Comparison of ENCODE assay signal across 8 cellular contexts in the genomic region with DNA sequence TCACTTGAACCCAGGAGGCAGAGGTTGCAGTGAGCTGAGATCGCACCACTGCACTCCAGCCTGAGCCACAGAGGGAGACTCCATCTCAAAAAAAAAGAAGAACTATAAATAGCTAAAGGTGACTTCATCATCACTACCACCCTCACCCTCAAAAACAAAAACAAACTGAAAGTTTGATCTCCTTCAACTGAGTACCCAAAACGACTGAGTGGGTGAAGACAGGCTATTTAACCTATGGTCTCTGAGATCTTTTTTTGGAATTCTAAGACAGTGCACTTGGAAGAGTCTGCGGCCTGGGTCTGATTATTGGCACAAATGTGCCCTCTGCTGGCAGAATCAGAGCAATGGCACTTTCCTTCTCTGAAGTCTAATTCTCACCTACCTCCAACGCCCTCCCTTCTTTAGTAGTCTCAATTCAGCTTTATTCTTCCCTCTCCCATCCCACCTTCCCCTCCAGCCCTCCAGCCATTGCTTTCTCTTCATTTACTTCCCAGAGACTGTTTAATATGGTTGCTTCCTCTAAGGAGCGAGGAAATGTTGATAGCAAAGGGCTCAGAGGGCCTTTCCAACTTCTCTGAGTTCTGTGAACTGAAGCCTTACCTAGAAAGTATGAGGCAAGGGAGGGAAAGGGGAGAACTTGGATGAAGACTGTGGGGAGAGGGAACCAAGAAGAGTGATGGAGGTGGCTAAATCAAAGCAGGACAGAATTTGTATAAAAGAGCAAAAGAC. TPM values are rescaled to one million over a fixed set of nuclear protein-coding genes. Genes with fewer than 3 reads are reported as not detected.
DNase-seq lines count a peak whose midpoint lies in the region; ATAC-seq, FAIRE-seq and TF ChIP-seq lines count a peak whose summit lies in the region.

No MANE protein-coding gene starts in this region.

- H3K27me3 ChIP-seq in K562 (ENCODE audit: control insufficient read depth in 2 of 2, insufficient read depth in 2 of 2, low read length in 2 of 2) = peaks cover 12 to 14% of the 10 kb centered on the region in 2 experiments; a peak in 4 of 5 replicates
- H3K27me3 ChIP-seq in smooth muscle cell (ENCODE audit: low read depth) = no peaks in the 10 kb centered on the region

- no peaks in the 10 kb centered on the region for H3K79me2 ChIP-seq in K562 (ENCODE audit: control insufficient read depth, insufficient read depth, low read length)
- no peaks in the 10 kb centered on the region for H3K79me2 ChIP-seq in smooth muscle cell (ENCODE audit: low read depth)

- peak; percentile 99 to 100 for TF ChIP-seq RAD21 in K562 (CRISPR knock-in tag; conservative IDR thresholded peaks at IDR 0.05 in 1 of 2, IDR thresholded peaks at IDR 0.05 in 1 of 2)

- in situ Hi-C loops in ACHN (cut with HindIII; ENCODE audit: low pct_ligation_motif_present, low pct_unique_long_range_greater_than_20kb, low sequenced_read_pairs) = no loop called here
- in situ Hi-C loops in K562 (cut with MboI) = loop anchor here (5.0 kb wide), 2 partner anchors 117 to 392 kb away; partner anchors contain the start of gene MRPS16

- H3K9ac ChIP-seq in K562 (ENCODE audit: insufficient read depth in 1 of 2, low read depth in 2 of 2, low read length in 2 of 2) (no peak overlapping the region), smooth muscle cell (ENCODE audit: low read depth) (no peak overlapping the region)

- H3K27ac ChIP-seq in K562 (ENCODE audit: extremely low read depth, low read depth, low read length) (no peak overlapping the region), smooth muscle cell (ENCODE audit: low read depth) (no peak overlapping the region)

- H3K4me1 ChIP-seq in K562 (replicated peaks in 1 of 2; ENCODE audit: control insufficient read depth in 2 of 2, insufficient read depth in 2 of 2, low read length in 2 of 2) (peaks cover 16 to 28% of the 10 kb centered on the region in 2 experiments), smooth muscle cell (ENCODE audit: low read depth) (no peaks in the 10 kb centered on the region)

- POLR2A ChIA-PET in K562 (lab: Yijun Ruan, JAX) = interaction anchor here (1.0 to 1.1 kb wide), 4 partner anchors 14 to 128 kb away, joined by 3 to 4 read pairs (median 4); a partner anchor contains a TSS

- BruUV-seq in K562 (replicated peaks; lab: Mats Ljungman, UMichigan) = no TSS peak

- H2AFZ ChIP-seq in K562 (ENCODE audit: low read depth, low read length) = peak overlapping the region; percentile 73
- H2AFZ ChIP-seq in smooth muscle cell (ENCODE audit: low read depth) = no peak overlapping the region

- H3K4me2 ChIP-seq in K562 (ENCODE audit: insufficient read depth, low read length) (no peak overlapping the region), smooth muscle cell (no peak overlapping the region)

- peak; percentile 86 for ATAC-seq in K562
- ATAC-seq in HG03565 (IDR thresholded peaks at IDR 0.05; ENCODE audit: unreplicated experiment) = no peak

- H3K9me3 ChIP-seq in K562 (replicated peaks; ENCODE audit: control insufficient read depth, insufficient read depth, low read depth, low read length) = no peaks in the 10 kb centered on the region
- no peaks in the 10 kb centered on the region for H3K9me3 ChIP-seq in smooth muscle cell (replicated peaks; ENCODE audit: low read depth)

- H3K9me1 ChIP-seq in K562 (ENCODE audit: control insufficient read depth, insufficient read depth, low read length) = no peaks in the 10 kb centered on the region

- CTCF ChIA-PET in K562 (lab: Yijun Ruan, JAX; ENCODE audit: low intra/inter-chr PET ratio) = interaction anchor here (0.6 to 5.2 kb wide), 7 partner anchors 66 to 1177 kb away, joined by 3 to 140 read pairs (median 6); no protein-coding TSS in a partner anchor

- DNase-seq in ACHN = peak; percentile 77
- DNase-seq in GM12891 (ENCODE audit: insufficient read length, low spot score) = no peak
- peak; percentile 25 for DNase-seq in NCI-H1092 treated with DMSO at 0.1 percent for 48 hours (lab: John Stamatoyannopoulos, UW)
- peak in 4 of 5 experiments; percentile 14 to 68 (median 36) for DNase-seq in T-helper 2 cell
- DNase-seq in K562 (ENCODE audit: extremely low read depth in 1 of 4, low spot score in 3 of 4) = peak; percentile 74 to 83 (median 78)
- DNase-seq in hypothalamus (lab: John Stamatoyannopoulos, UW) = peak in 38 of 51 donors; percentile 2 to 72 (median 26)
- DNase-seq in smooth muscle cell (lab: John Stamatoyannopoulos, UW; ENCODE audit: unreplicated experiment) = no peak

- 0 out of 2 replicates have a peak, but pooled peaks have one; percentile 13 for TF ChIP-seq EP300 in K562 (IDR thresholded peaks at IDR 0.05; ENCODE audit: low read length)

- FAIRE-seq in GM12891 (lab: Jason Lieb, UNC) (peak; percentile 94), K562 (lab: Jason Lieb, UNC) (peak; percentile 93)

- 10% methylated on average over 5 of the region's 5 CpGs for WGBS in K562 (ENCODE audit: insufficient coverage, low coverage, missing lambda C conversion rate)
- 33% methylated on average over 5 of the region's 5 CpGs for WGBS in smooth muscle cell (ENCODE audit: low lambda C conversion rate)

- no peak overlapping the region for H3K4me3 ChIP-seq in K562
- H3K4me3 ChIP-seq in smooth muscle cell = no peak overlapping the region

- TF ChIP-seq POLR2A in GM12891 (IDR thresholded peaks at IDR 0.05; ENCODE audit: low read depth, low read length) (no peak), K562 (conservative IDR thresholded peaks at IDR 0.05) (no peak)

- TF ChIP-seq CTCF in K562 (IDR thresholded peaks at IDR 0.05 in 2 of 3, conservative IDR thresholded peaks at IDR 0.05 in 1 of 3; ENCODE audit: insufficient read depth in 2 of 3, low read depth in 1 of 3, low read length in 3 of 3) (peak; percentile 86 to 96 (median 92)), smooth muscle cell (IDR thresholded peaks at IDR 0.05; ENCODE audit: borderline replicate concordance, insufficient read depth, poor library complexity, severe bottlenecking) (peak; percentile 80)

- intact Hi-C loops in K562 (cut with micrococcal nuclease) = loop anchor here (1.0 to 10.0 kb wide), 4 partner anchors 115 to 397 kb away; partner anchors contain the start of gene DNAJC9

- H3K36me3 ChIP-seq in K562 (ENCODE audit: control insufficient read depth, insufficient read depth, low read length) (no peaks in the 10 kb centered on the region), smooth muscle cell (ENCODE audit: low read depth) (no peaks in the 10 kb centered on the region)

- H4K20me1 ChIP-seq in K562 (replicated peaks; ENCODE audit: control insufficient read depth, insufficient read depth, low read length) (no peaks in the 10 kb centered on the region; the same call in 1 of the 2 replicates), smooth muscle cell (ENCODE audit: low read depth) (no peaks in the 10 kb centered on the region)

- no peaks in the 10 kb centered on the region for H3F3A ChIP-seq in smooth muscle cell (ENCODE audit: low read depth)

RNA-seq across cellular contexts. Expression of gene MYOZ1, which starts 2.9 kb away (rescaled TPM):
- 0.67 TPM for polyA plus RNA-seq in GM12891 (2012; ENCODE audit: low read depth, missing spikeins)
- not detected in 2 replicates for total RNA-seq in K562 (2011; cell fraction: chromatin; rRNA removed; ENCODE audit: low replicate concordance)
- not detected in 2 replicates for total RNA-seq in K562 (2011; cell fraction: nucleolus; rRNA removed)
- total RNA-seq in K562 (2011; cell fraction: nucleoplasm; rRNA removed) = not detected in 2 replicates
- total RNA-seq in K562 (2014; rRNA removed) (not detected in 2 replicates), K562 (2014; rRNA removed; fragmentation: Illumina TruSeq; extraction: Trizol) (not detected in 2 replicates), K562 (2015; rRNA removed; fragmentation: Illumina TruSeq; extraction: Trizol) (0.18 and 0.23 TPM in 2 replicates), K562 (2021) (not detected in 2 replicates), smooth muscle cell (2.4 and 3.9 TPM in 2 replicates)
- polyA plus RNA-seq in K562 (2011; rRNA removed) (0.06 and 0.09 TPM in 2 replicates), K562 (2014; fragmentation: Illumina TruSeq; extraction: Trizol) (0.10 TPM in 1 of 2 replicates, not detected in the other), K562 (2014; fragmentation: Nextera tagmentation; extraction: Ambion mirVana) (under 1 TPM in 1 of 2 experiments, not detected in 1; 0.03 TPM), K562 (2014; rRNA removed) (0.09 and 0.11 TPM in 2 replicates), smooth muscle cell (1.7 and 5.6 TPM in 2 replicates)
- polyA plus RNA-seq in K562 (2011; cell fraction: cytosol; rRNA removed) = 0.13 TPM in 1 of 2 replicates, not detected in the other
- not detected in 2 replicates for polyA plus RNA-seq in K562 (2011; cell fraction: nucleus; rRNA removed)
- polyA plus RNA-seq in K562 (2012) = 0.07 and 0.19 TPM in 2 replicates
- polyA minus RNA-seq in K562 (2011; rRNA and poly(A)+ RNA removed) = not detected in 2 replicates
- not detected in 2 replicates for polyA minus RNA-seq in K562 (2011; cell fraction: cytosol; rRNA and poly(A)+ RNA removed)
- polyA minus RNA-seq in K562 (2011; cell fraction: nucleus; rRNA and poly(A)+ RNA removed) = not detected in 2 replicates

RNA-seq across cellular contexts. Expression of gene SYNPO2L, which starts 11.7 kb away (rescaled TPM):
- polyA plus RNA-seq in GM12891 (2012; ENCODE audit: low read depth, missing spikeins) = 2.1 TPM
- 0.09 TPM in 2 replicates for total RNA-seq in K562 (2011; cell fraction: chromatin; rRNA removed; ENCODE audit: low replicate concordance)
- total RNA-seq in K562 (2011; cell fraction: nucleolus; rRNA removed) = 0.17 TPM in 1 of 2 replicates, not detected in the other
- 0.15 TPM in 1 of 2 replicates, not detected in the other for total RNA-seq in K562 (2011; cell fraction: nucleoplasm; rRNA removed)
- total RNA-seq in K562 (2014; rRNA removed) (0.04 TPM in 1 of 2 replicates, not detected in the other), K562 (2014; rRNA removed; fragmentation: Illumina TruSeq; extraction: Trizol) (not detected in 2 replicates), K562 (2015; rRNA removed; fragmentation: Illumina TruSeq; extraction: Trizol) (not detected in 2 replicates), K562 (2021) (0.07 TPM in 1 of 2 replicates, not detected in the other), smooth muscle cell (not detected in 2 replicates)
- polyA plus RNA-seq in K562 (2011; rRNA removed) (0.03 TPM in 1 of 2 replicates, not detected in the other), K562 (2014; fragmentation: Illumina TruSeq; extraction: Trizol) (0.03 and 0.07 TPM in 2 replicates), K562 (2014; fragmentation: Nextera tagmentation; extraction: Ambion mirVana) (not detected), K562 (2014; rRNA removed) (not detected in 2 replicates), smooth muscle cell (0.18 and 0.25 TPM in 2 replicates)
- polyA plus RNA-seq in K562 (2011; cell fraction: cytosol; rRNA removed) = not detected in 2 replicates
- polyA plus RNA-seq in K562 (2011; cell fraction: nucleus; rRNA removed) = not detected in 2 replicates
- 0.04 and 0.08 TPM in 2 replicates for polyA plus RNA-seq in K562 (2012)
- not detected in 2 replicates for polyA minus RNA-seq in K562 (2011; rRNA and poly(A)+ RNA removed)
- not detected in 2 replicates for polyA minus RNA-seq in K562 (2011; cell fraction: cytosol; rRNA and poly(A)+ RNA removed)
- not detected in 2 replicates for polyA minus RNA-seq in K562 (2011; cell fraction: nucleus; rRNA and poly(A)+ RNA removed)

RNA-seq across cellular contexts. Expression of gene USP54, which starts 53.0 kb away (rescaled TPM):
- polyA plus RNA-seq in GM12891 (2012; ENCODE audit: low read depth, missing spikeins) = 3.3 TPM
- total RNA-seq in K562 (2011; cell fraction: chromatin; rRNA removed; ENCODE audit: low replicate concordance) = 64.6 and 91.8 TPM in 2 replicates
- total RNA-seq in K562 (2011; cell fraction: nucleolus; rRNA removed) = 38.7 and 42.4 TPM in 2 replicates
- 39.0 and 42.2 TPM in 2 replicates for total RNA-seq in K562 (2011; cell fraction: nucleoplasm; rRNA removed)
- total RNA-seq in K562 (2014; rRNA removed) (13.0 and 13.2 TPM in 2 replicates), K562 (2014; rRNA removed; fragmentation: Illumina TruSeq; extraction: Trizol) (19.5 and 19.9 TPM in 2 replicates), K562 (2015; rRNA removed; fragmentation: Illumina TruSeq; extraction: Trizol) (15.6 and 16.9 TPM in 2 replicates), K562 (2021) (19.6 and 20.7 TPM in 2 replicates), smooth muscle cell (8.2 and 10.2 TPM in 2 replicates)
- polyA plus RNA-seq in K562 (2011; rRNA removed) (36.2 and 40.1 TPM in 2 replicates), K562 (2014; fragmentation: Illumina TruSeq; extraction: Trizol) (16.3 and 21.7 TPM in 2 replicates), K562 (2014; fragmentation: Nextera tagmentation; extraction: Ambion mirVana) (1 to 10 TPM; 3.8 to 7.6 TPM), K562 (2014; rRNA removed) (11.9 and 14.6 TPM in 2 replicates), smooth muscle cell (3.1 and 6.8 TPM in 2 replicates)
- 15.1 and 27.8 TPM in 2 replicates for polyA plus RNA-seq in K562 (2011; cell fraction: cytosol; rRNA removed)
- polyA plus RNA-seq in K562 (2011; cell fraction: nucleus; rRNA removed) = 28.9 and 31.8 TPM in 2 replicates
- polyA plus RNA-seq in K562 (2012) = 16.7 and 30.3 TPM in 2 replicates
- 54.8 and 66.6 TPM in 2 replicates for polyA minus RNA-seq in K562 (2011; rRNA and poly(A)+ RNA removed)
- 12.9 and 15.2 TPM in 2 replicates for polyA minus RNA-seq in K562 (2011; cell fraction: cytosol; rRNA and poly(A)+ RNA removed)
- polyA minus RNA-seq in K562 (2011; cell fraction: nucleus; rRNA and poly(A)+ RNA removed) = 15.3 and 30.0 TPM in 2 replicates

RNA-seq across cellular contexts. Expression of gene AGAP5, which starts 53.7 kb away (rescaled TPM):
- polyA plus RNA-seq in GM12891 (2012; ENCODE audit: low read depth, missing spikeins) = 2.6 TPM
- total RNA-seq in K562 (2011; cell fraction: chromatin; rRNA removed; ENCODE audit: low replicate concordance) = 22.4 and 44.9 TPM in 2 replicates
- total RNA-seq in K562 (2011; cell fraction: nucleolus; rRNA removed) = 12.0 and 15.7 TPM in 2 replicates
- total RNA-seq in K562 (2011; cell fraction: nucleoplasm; rRNA removed) = 23.0 and 30.7 TPM in 2 replicates
- total RNA-seq in K562 (2014; rRNA removed) (1.2 and 3.5 TPM in 2 replicates), K562 (2014; rRNA removed; fragmentation: Illumina TruSeq; extraction: Trizol) (3.7 and 5.3 TPM in 2 replicates), K562 (2015; rRNA removed; fragmentation: Illumina TruSeq; extraction: Trizol) (6.1 and 6.2 TPM in 2 replicates), K562 (2021) (5.1 and 5.6 TPM in 2 replicates), smooth muscle cell (4.1 and 7.8 TPM in 2 replicates)
- polyA plus RNA-seq in K562 (2011; rRNA removed) (7.5 and 10.1 TPM in 2 replicates), K562 (2014; fragmentation: Illumina TruSeq; extraction: Trizol) (5.4 and 7.0 TPM in 2 replicates), K562 (2014; fragmentation: Nextera tagmentation; extraction: Ambion mirVana) (under 1 TPM; 0.32 to 0.66 TPM), K562 (2014; rRNA removed) (5.0 and 6.8 TPM in 2 replicates), smooth muscle cell (1.4 and 3.2 TPM in 2 replicates)
- 4.1 and 5.4 TPM in 2 replicates for polyA plus RNA-seq in K562 (2011; cell fraction: cytosol; rRNA removed)
- 35.9 and 45.0 TPM in 2 replicates for polyA plus RNA-seq in K562 (2011; cell fraction: nucleus; rRNA removed)
- polyA plus RNA-seq in K562 (2012) = 3.9 and 9.2 TPM in 2 replicates
- polyA minus RNA-seq in K562 (2011; rRNA and poly(A)+ RNA removed) = 5.3 and 5.7 TPM in 2 replicates
- 1.2 and 2.4 TPM in 2 replicates for polyA minus RNA-seq in K562 (2011; cell fraction: cytosol; rRNA and poly(A)+ RNA removed)
- polyA minus RNA-seq in K562 (2011; cell fraction: nucleus; rRNA and poly(A)+ RNA removed) = 4.8 and 9.8 TPM in 2 replicates

Comparison
In these comparisons a context has a peak if more than half of its experiments do, and no peak if none do; other contexts are left out.
1. DNase-seq: peak in ACHN (single experiment), NCI-H1092 treated with DMSO at 0.1 percent for 48 hours (single experiment), T-helper 2 cell (4 of 5), K562 (4 of 4) and hypothalamus (38 of 51); none in GM12891 (single experiment) and smooth muscle cell (single experiment).